Comparison of ENCODE assay signal across 30 cellular contexts in the genomic region with DNA sequence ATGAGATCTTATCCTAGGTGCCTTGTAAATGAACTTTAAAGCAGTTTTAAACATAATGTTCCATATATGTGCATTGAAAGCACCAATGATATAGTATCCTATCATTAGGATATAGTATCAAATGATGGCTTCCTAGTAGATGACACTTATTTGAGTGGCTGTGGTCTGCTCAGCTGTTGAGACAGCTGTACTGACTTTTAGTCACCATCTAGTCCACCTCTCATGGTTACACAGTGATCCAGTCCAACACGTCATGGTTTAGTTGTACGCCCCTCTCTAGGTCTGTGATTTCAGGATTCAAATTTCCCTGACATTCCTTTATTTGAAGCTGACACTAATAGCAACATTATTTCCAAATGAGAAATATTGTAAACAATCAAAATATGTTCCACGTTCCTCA.
"Had no signal": no experiment of that assay in that cellular context is flagged by ENCODE, and none has a peak within 500 bp of the region (broad histone marks: within the 10 kb centered on the region; RNA-seq: fewer than 3 reads in every experiment).

No MANE protein-coding gene starts in this region.

- H3K4me3 Mint-ChIP-seq: naive thymus-derived CD4-positive, alpha-beta T cell; natural killer cell; nephron; neural progenitor cell; stimulated activated memory B cell treated with anti-CD40 and anti-IgM and Interleukin-4, amounts not matched to agents 10 μg/mL and 1 μg/mL and 100 μg/mL, for 72 hours; stimulated activated naive CD8-positive, alpha-beta T cell treated with anti-CD3 and anti-CD28 coated beads, Interleukin-15, amount 100 ng/mL, for 72 hours; type B pancreatic cell had no signal

- H3K4me2 ChIP-seq: neural progenitor cell, smooth muscle cell had no signal

- H3K36me3 ChIP-seq: neural progenitor cell, pancreas, right lobe of liver, sigmoid colon, spleen, suprapubic skin, tibial artery, transverse colon, upper lobe of right lung, uterus had no signal

- H3K9me3 Mint-ChIP-seq: natural killer cell; stimulated activated memory B cell treated with anti-CD40 and anti-IgM and Interleukin-4, amounts not matched to agents 10 μg/mL and 1 μg/mL and 100 μg/mL, for 72 hours; stimulated activated naive CD8-positive, alpha-beta T cell treated with anti-CD3 and anti-CD28 coated beads, Interleukin-15, amount 100 ng/mL, for 72 hours had no signal

- H3K27me3 ChIP-seq: neural progenitor cell, pancreas, right lobe of liver, sigmoid colon, suprapubic skin, testis, tibial artery, transverse colon, upper lobe of right lung, uterus had no signal

- H3K4me1 Mint-ChIP-seq: neural progenitor cell; stimulated activated memory B cell treated with anti-CD40 and anti-IgM and Interleukin-4, amounts not matched to agents 10 μg/mL and 1 μg/mL and 100 μg/mL, for 72 hours had no signal

- H3K4me3 ChIP-seq: neural progenitor cell, pancreas, psoas muscle, right lobe of liver, sigmoid colon, skin epidermis, smooth muscle cell, spleen, suprapubic skin, testis, tibial artery, transverse colon, upper lobe of right lung, uterus had no signal

- H2AFZ ChIP-seq: neural progenitor cell had no signal

- H3K9ac ChIP-seq: neural progenitor cell had no signal

- DNase-seq: naive thymus-derived CD4-positive, alpha-beta T cell; natural killer cell; occipital lobe; pancreas; psoas muscle; right cardiac atrium; right lobe of liver; sigmoid colon; spleen; stimulated activated CD4-positive, alpha-beta T cell treated with anti-CD3 and anti-CD28 coated beads, Interleukin-12 subunit alpha, Interleukin-12 subunit beta, amount 100 ng/mL, for 4 hours; stimulated activated CD4-positive, alpha-beta T cell treated with anti-CD3 and anti-CD28 coated beads, Interleukin-1b, Interleukin-23, amount 100 ng/mL, for 48 hours; stimulated activated CD4-positive, alpha-beta T cell treated with anti-CD3 and anti-CD28 coated beads, Interleukin-4, amount 100 ng/mL, for 1 hour; stimulated activated CD4-positive, alpha-beta T cell treated with anti-CD3 and anti-CD28 coated beads, Interleukin-4, amount 100 ng/mL, for 4 hours; stimulated activated CD8-positive, alpha-beta memory T cell treated with anti-CD3 and anti-CD28 coated beads, Interleukin-4, amount 100 ng/mL, for 48 hours; stimulated activated naive CD4-positive, alpha-beta T cell; stimulated activated naive CD8-positive, alpha-beta T cell treated with anti-CD3 and anti-CD28 coated beads, Interleukin-15, amount 100 ng/mL, for 72 hours; stimulated activated naive CD8-positive, alpha-beta T cell treated with anti-CD3 and anti-CD28 coated beads, Interleukin-15, Interleukin-2, amounts not matched to agents 100 U/mL and 50 U/mL, for 24 hours; substantia nigra; testis; tibial artery; transverse colon; upper lobe of right lung; uterus had no signal

- H3K9me3 ChIP-seq: pancreas, psoas muscle, right lobe of liver, sigmoid colon, spleen, suprapubic skin, testis, tibial artery, transverse colon, upper lobe of right lung, uterus had no signal

- H3K27ac Mint-ChIP-seq: naive thymus-derived CD4-positive, alpha-beta T cell; natural killer cell; neural progenitor cell; stimulated activated memory B cell treated with anti-CD40 and anti-IgM and Interleukin-4, amounts not matched to agents 10 μg/mL and 1 μg/mL and 100 μg/mL, for 72 hours; stimulated activated naive CD8-positive, alpha-beta T cell treated with anti-CD3 and anti-CD28 coated beads, Interleukin-15, amount 100 ng/mL, for 72 hours; type B pancreatic cell had no signal

- H3K36me3 Mint-ChIP-seq: naive thymus-derived CD4-positive, alpha-beta T cell; natural killer cell; stimulated activated memory B cell treated with anti-CD40 and anti-IgM and Interleukin-4, amounts not matched to agents 10 μg/mL and 1 μg/mL and 100 μg/mL, for 72 hours; type B pancreatic cell had no signal

- H3K4me1 ChIP-seq: neural progenitor cell, pancreas, psoas muscle, right lobe of liver, sigmoid colon, spleen, testis, tibial artery, upper lobe of right lung, uterus had no signal

- H3K27ac ChIP-seq: neural progenitor cell, pancreas, psoas muscle, right lobe of liver, sigmoid colon, skin epidermis, spleen, suprapubic skin, testis, tibial artery, transverse colon, upper lobe of right lung, uterus had no signal
